In genomic region chr12:57487597-57488396, GRCh38 we compare ENCODE assay signal across 8 cellular contexts. TPM values are rescaled to one million over a fixed set of nuclear protein-coding genes. Genes with fewer than 3 reads are reported as not detected.
DNase-seq lines count a peak whose midpoint lies in the region; ATAC-seq lines count a peak whose summit lies in the region.

Gene MARS1 (plus strand): TSS chr12:57488068. CDS start chr12:57488091, 23 bp downstream.

- ATAC-seq in GM19372 (IDR thresholded peaks at IDR 0.05; ENCODE audit: low read depth, unreplicated experiment) (peak; percentile 99), HG03558 (IDR thresholded peaks at IDR 0.05; ENCODE audit: extremely low read depth, unreplicated experiment) (peak; percentile 97), left lobe of liver (peak; percentile 95)

- intact Hi-C loops in dendritic cell treated with granulocyte-macrophage colony-stimulating factor and Interleukin-4, amounts not matched to agents 40 ng/mL and 50 ng/mL, for 4 days (cut with micrococcal nuclease) = loop anchor here (1.0 kb wide), 3 partner anchors 9 to 60 kb away; partner anchors contain the start of genes DCTN2 and DDIT3

- no peaks in the 10 kb centered on the region for H3K9me3 Mint-ChIP-seq in dendritic cell treated with granulocyte-macrophage colony-stimulating factor and Interleukin-4, amounts not matched to agents 40 ng/mL and 50 ng/mL, for 4 days

- peak within 1 kb of the TSS; percentile 90 for H3K4me3 Mint-ChIP-seq in dendritic cell treated with granulocyte-macrophage colony-stimulating factor and Interleukin-4, amounts not matched to agents 40 ng/mL and 50 ng/mL, for 4 days

- H3K4me1 Mint-ChIP-seq in dendritic cell treated with granulocyte-macrophage colony-stimulating factor and Interleukin-4, amounts not matched to agents 40 ng/mL and 50 ng/mL, for 4 days (ENCODE audit: low read depth) = peaks cover 33% of the 10 kb centered on the region

- no peaks in the 10 kb centered on the region for H3K27me3 Mint-ChIP-seq in dendritic cell treated with granulocyte-macrophage colony-stimulating factor and Interleukin-4, amounts not matched to agents 40 ng/mL and 50 ng/mL, for 4 days

- peak; percentile 95 for DNase-seq in CD1c-positive myeloid dendritic cell (ENCODE audit: extremely low spot score)
- DNase-seq in NCI-H748 (lab: John Stamatoyannopoulos, UW; ENCODE audit: unreplicated experiment) = peak; percentile 98
- DNase-seq in activated CD4-positive, alpha-beta T cell treated with anti-CD3 and anti-CD28 coated beads, Interleukin-2, amount 50 U/mL, for 1 hour = peak; percentile 89
- DNase-seq in left lobe of liver (ENCODE audit: low spot score) = peak; percentile 97
- peak; percentile 91 for DNase-seq in stimulated activated CD4-positive, alpha-beta T cell treated with anti-CD3 and anti-CD28 coated beads, Interleukin-2, amount 100 ng/mL, for 4 hours (ENCODE audit: low read depth)

- H3K27ac Mint-ChIP-seq in dendritic cell treated with granulocyte-macrophage colony-stimulating factor and Interleukin-4, amounts not matched to agents 40 ng/mL and 50 ng/mL, for 4 days = peak within 1 kb of the TSS; percentile 91

- peaks cover 50% of the 10 kb centered on the region for H3K36me3 Mint-ChIP-seq in dendritic cell treated with granulocyte-macrophage colony-stimulating factor and Interleukin-4, amounts not matched to agents 40 ng/mL and 50 ng/mL, for 4 days (ENCODE audit: low read depth)

RNA-seq across cellular contexts. Expression of gene MARS1, which starts in this region (rescaled TPM):
- total RNA-seq in left lobe of liver = 71.1 TPM

Comparison
In these comparisons a context has a peak if more than half of its experiments do, and no peak if none do; other contexts are left out.
1. Peak in every context shown above with its lines: DNase-seq and ATAC-seq.